8 cellular contexts compared by ENCODE assay signal in genomic region chr3:52238761-52239701, GRCh38. TPM values are rescaled to one million over a fixed set of nuclear protein-coding genes. Genes with fewer than 3 reads are reported as not detected.
A peak's percentile ranks its signal among the peaks of the same experiment; 100 is the strongest.
DNase-seq lines count a peak whose midpoint lies in the region; ATAC-seq and TF ChIP-seq lines count a peak whose summit lies in the region.

TWF2 (minus strand) TSS chr3:52239158; CDS start chr3:52239016, 142 bp downstream.

- TF ChIP-seq EP300 in transverse colon (IDR thresholded peaks at IDR 0.05; ENCODE audit: low read depth) = no peak

- H2AFZ ChIP-seq in KMS-11 (ENCODE audit: low read depth) = peak within 1 kb of the TSS; percentile 64

- H3K4me3 ChIP-seq in KMS-11 (IDR thresholded peaks at IDR 0.05; ENCODE audit: insufficient read depth, low read depth, low read length) (peak within 1 kb of the TSS; percentile 7), cardiac muscle cell (peak within 1 kb of the TSS; percentile 93), transverse colon (peak within 1 kb of the TSS; percentile 69 to 82 (median 76))

- peaks cover 34% of the 10 kb centered on the region for H3K4me1 ChIP-seq in KMS-11 (ENCODE audit: low read depth, poor library complexity, severe bottlenecking)
- peaks cover 14% of the 10 kb centered on the region for H3K4me1 ChIP-seq in cardiac muscle cell (ENCODE audit: low read depth)
- peaks cover 24 to 42% (median 31%) of the 10 kb centered on the region in 4 donors for H3K4me1 ChIP-seq in transverse colon

- intact Hi-C loops in transverse colon (cut with DNase I; ENCODE audit: low total_unique reads) = loop anchor here (2.0 kb wide), 1 partner anchor 40 kb away; the partner anchor contains the start of gene WDR82

- H3K79me2 ChIP-seq in KMS-11 (ENCODE audit: insufficient read depth, low read depth) = no peaks in the 10 kb centered on the region

- peak within 1 kb of the TSS; percentile 54 for H3K4me2 ChIP-seq in KMS-11

- no peaks in the 10 kb centered on the region for H4K20me1 ChIP-seq in KMS-11 (ENCODE audit: insufficient read depth)

- H3K27ac ChIP-seq in KMS-11 (peak within 1 kb of the TSS; percentile 44), cardiac muscle cell (no peak within 1 kb of the TSS), transverse colon (peak within 1 kb of the TSS; percentile 86 to 96 (median 94))

- TF ChIP-seq POLR2A in transverse colon (IDR thresholded peaks at IDR 0.05) = peak; percentile 56

- H3K9me3 ChIP-seq in cardiac muscle cell (ENCODE audit: low read depth) (no peaks in the 10 kb centered on the region), transverse colon (no peaks in the 10 kb centered on the region)

- peak within 1 kb of the TSS; percentile 59 for H3K9ac ChIP-seq in KMS-11

- H3K36me3 ChIP-seq in KMS-11 (ENCODE audit: insufficient read depth) (no peaks in the 10 kb centered on the region), cardiac muscle cell (no peaks in the 10 kb centered on the region), transverse colon (no peaks in the 10 kb centered on the region)

- 0 to 1% methylated on average over 1 to 84 of the region's 92 CpGs for WGBS in transverse colon (ENCODE audit: low coverage in 1 of 2), 2 donors

- H3K27me3 ChIP-seq in KMS-11 (ENCODE audit: insufficient read depth, low read depth) = no peaks in the 10 kb centered on the region
- no peaks in the 10 kb centered on the region for H3K27me3 ChIP-seq in cardiac muscle cell
- H3K27me3 ChIP-seq in transverse colon = no peaks in the 10 kb centered on the region

- in situ Hi-C loops in transverse colon (cut with MboI; ENCODE audit: low pct_ligation_motif_present in 1 of 4, low pct_unique_long_range_greater_than_20kb in 1 of 4, low sequenced_read_pairs in 3 of 4) = loop anchor here in 3 of 4 donors (10.0 to 25.0 kb wide), 2 partner anchors 46 to 98 kb away; partner anchors contain the start of gene GLYCTK (in 1 of the 3)

- peak; percentile 87 for DNase-seq in GDM1 (lab: John Stamatoyannopoulos, UW)
- DNase-seq in SW480 (ENCODE audit: low spot score) = peak; percentile 62
- peak; percentile 77 for DNase-seq in activated naive CD8-positive, alpha-beta T cell treated with anti-CD3 and anti-CD28 coated beads, Interleukin-2, amount 50 U/mL, for 16 hours (ENCODE audit: low read depth, low spot score)
- peak; percentile 85 to 91 for DNase-seq in cardiac muscle cell (ENCODE audit: low read depth in 1 of 2, low spot score in 1 of 2)
- DNase-seq in pons (ENCODE audit: low spot score) = peak; percentile 66
- DNase-seq in transverse colon = peak; percentile 85

- TF ChIP-seq CTCF in KMS-11 (conservative IDR thresholded peaks at IDR 0.05; ENCODE audit: low read depth, low read length) (no peak), cardiac muscle cell (IDR thresholded peaks at IDR 0.05; ENCODE audit: low read depth, low read length) (peak; percentile 46), transverse colon (IDR thresholded peaks at IDR 0.05) (peak; percentile 33 to 71 (median 47))

- peak; percentile 73 for ATAC-seq in GM21619 (IDR thresholded peaks at IDR 0.05; ENCODE audit: unreplicated experiment)

RNA-seq across cellular contexts. Expression of gene TWF2, which starts in this region (rescaled TPM):
- total RNA-seq in cardiac muscle cell (53.0 and 70.5 TPM in 2 replicates), transverse colon (10 to 100 TPM; 29.9 to 82.7 (median 61.0) TPM)
- polyA plus RNA-seq in cardiac muscle cell = 42.3 and 43.6 TPM in 2 replicates

Comparison
In these comparisons a context has a peak if more than half of its experiments do, and no peak if none do; other contexts are left out.
1. H3K4me3 ChIP-seq: peak in every context shown above with its lines; median percentile 93 in cardiac muscle cell; 76 in transverse colon; 7 in KMS-11.